In genomic region chr11:117823294-117823940, GRCh38 we compare ENCODE assay signal across 7 cellular contexts. TPM values are rescaled to one million over a fixed set of nuclear protein-coding genes. Genes with fewer than 3 reads are reported as not detected.
DNase-seq lines count a peak whose midpoint lies in the region; ATAC-seq and TF ChIP-seq lines count a peak whose summit lies in the region.

No MANE protein-coding gene starts in this region.

- H3K9me3 ChIP-seq in prostate gland, result no peaks in the 10 kb centered on the region

- 72% methylated on average over 18 of the region's 18 CpGs for WGBS in prostate gland

- peak overlapping the region; percentile 32 to 39 for H3K27ac ChIP-seq in prostate gland

- no peak for DNase-seq in GM20000 (ENCODE audit: low spot score)
- peak; percentile 35 for DNase-seq in RKO (ENCODE audit: low spot score)
- DNase-seq in epithelial cell of proximal tubule (ENCODE audit: low read depth), result no peak
- DNase-seq in prostate gland (ENCODE audit: low spot score), result no peak
- DNase-seq in NCI-H2171 (lab: John Stamatoyannopoulos, UW), result no peak
- no peak for DNase-seq in A172 (ENCODE audit: low spot score)

- no peak for TF ChIP-seq POLR2A in prostate gland (IDR thresholded peaks at IDR 0.05)

- no peaks in the 10 kb centered on the region for H3K4me1 ChIP-seq in prostate gland (replicated peaks)

- intact Hi-C loops in prostate gland (cut with DNase I), result loop anchor here (5.0 kb wide), 1 partner anchor 124 kb away; no protein-coding TSS in a partner anchor

- peak overlapping the region; percentile 92 for H3K4me3 ChIP-seq in epithelial cell of proximal tubule (ENCODE audit: low read depth, low read length)
- no peak overlapping the region for H3K4me3 ChIP-seq in prostate gland

- ATAC-seq in HG02970 (IDR thresholded peaks at IDR 0.05; ENCODE audit: low FRiP score, unreplicated experiment), result no peak

- H3K36me3 ChIP-seq in prostate gland, result no peaks in the 10 kb centered on the region

- TF ChIP-seq CTCF in GM20000 (IDR thresholded peaks at IDR 0.05; ENCODE audit: extremely low read depth, missing control alignments), result peak; percentile 20
- peak; percentile 47 for TF ChIP-seq CTCF in epithelial cell of proximal tubule (conservative IDR thresholded peaks at IDR 0.05; ENCODE audit: low read depth, low read length)
- TF ChIP-seq CTCF in prostate gland (IDR thresholded peaks at IDR 0.05), result no peak

- no peaks in the 10 kb centered on the region for H3K27me3 ChIP-seq in prostate gland (replicated peaks; ENCODE audit: insufficient read depth)

RNA-seq across cellular contexts. Expression of gene FXYD2, which starts 1.1 kb away (rescaled TPM):
- total RNA-seq in epithelial cell of proximal tubule (109 and 286 TPM in 2 replicates), prostate gland (1 to 10 TPM in 1 of 2 donors, under 1 TPM in 1; 0.87 to 1.8 TPM)
- total RNA-seq in A172 (2014; rRNA removed; shearing (Covaris generic)), result not detected in 2 replicates

RNA-seq across cellular contexts. Expression of gene DSCAML1, which starts 26.4 kb away (rescaled TPM):
- total RNA-seq in epithelial cell of proximal tubule (0.29 and 4.0 TPM in 2 replicates), prostate gland (1 to 10 TPM in 1 of 2 donors, under 1 TPM in 1; 0.14 to 2.8 TPM)
- total RNA-seq in A172 (2014; rRNA removed; shearing (Covaris generic)), result not detected in 2 replicates

RNA-seq across cellular contexts. Expression of gene FXYD6, which starts 53.0 kb away (rescaled TPM):
- total RNA-seq in epithelial cell of proximal tubule (23.9 and 71.2 TPM in 2 replicates), prostate gland (100 to 1,000 TPM in 1 of 2 donors, 10 to 100 TPM in 1; 29.6 to 366 TPM)
- 2.1 and 2.9 TPM in 2 replicates for total RNA-seq in A172 (2014; rRNA removed; shearing (Covaris generic))

Comparison
In these comparisons a context has a peak if more than half of its experiments do, and no peak if none do; other contexts are left out.
1. CTCF ChIP-seq: peak in GM20000 (single experiment) and epithelial cell of proximal tubule (single experiment); none in prostate gland (0 of 4).
2. RNA of gene FXYD2, which starts 1.1 kb away (total RNA-seq): 109 to 286 TPM in epithelial cell of proximal tubule; 0.87 to 1.8 TPM in prostate gland and not detected in A172; every median in the first group is over 10 times any median in the second.